Comparison of ENCODE assay signal across 8 cellular contexts in the genomic region with DNA sequence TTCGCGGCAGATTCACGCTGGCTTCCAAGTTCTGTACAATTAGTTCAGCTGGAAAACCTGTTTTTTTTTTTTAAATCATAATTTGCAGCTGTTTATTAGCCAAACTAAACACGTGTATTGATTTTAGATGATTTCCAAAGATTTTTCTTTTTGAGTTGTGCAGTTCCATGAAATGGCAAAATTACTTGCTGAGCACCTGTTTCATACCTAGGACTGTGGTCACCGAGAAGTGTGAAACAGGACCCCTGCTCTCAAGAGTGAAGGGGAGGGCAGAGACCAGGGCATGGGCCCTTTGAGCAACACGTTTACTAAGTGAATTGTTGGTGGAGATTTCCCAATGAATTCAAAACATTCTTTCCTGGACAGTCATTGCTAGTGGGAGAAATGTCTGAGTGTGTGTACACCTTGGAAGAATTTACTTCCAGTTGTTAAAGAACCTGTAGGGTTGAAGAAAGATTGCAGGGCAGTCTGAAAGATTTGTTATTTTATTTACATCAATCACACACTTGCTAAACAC. TPM values are rescaled to one million over a fixed set of nuclear protein-coding genes. Genes with fewer than 3 reads are reported as not detected.
DNase-seq lines count a peak whose midpoint lies in the region; ATAC-seq, FAIRE-seq and TF ChIP-seq lines count a peak whose summit lies in the region.

No MANE protein-coding gene starts in this region.

- no peak for FAIRE-seq in bronchial epithelial cell (lab: Jason Lieb, UNC)

- DNase-seq in GM04503 (ENCODE audit: low read depth) (peak; percentile 52), NAMALWA (ENCODE audit: low spot score) (peak; percentile 22), bronchial epithelial cell (ENCODE audit: low read depth) (peak; percentile 89), lung (ENCODE audit: low spot score) (peak; percentile 38), D341Med (ENCODE audit: low spot score) (no peak), GM19240 (ENCODE audit: insufficient read length, low spot score) (no peak)

- no peaks in the 10 kb centered on the region for H3K9me3 ChIP-seq in lung (ENCODE audit: control insufficient read depth in 2 of 2, insufficient read depth in 1 of 2, low read length in 1 of 2)

- peaks cover 0 to 5% of the 10 kb centered on the region in 2 donors for H3K4me1 ChIP-seq in lung (ENCODE audit: control insufficient read depth in 2 of 2, insufficient read depth in 2 of 2, low read length in 2 of 2)
- H3K4me1 ChIP-seq in urinary bladder (ENCODE audit: insufficient read depth): no peaks in the 10 kb centered on the region

- H3K4me3 ChIP-seq in bronchial epithelial cell (ENCODE audit: low read depth, low read length) (peak overlapping the region; percentile 76), lung (peak overlapping the region; percentile 75), urinary bladder (ENCODE audit: low read depth, low read length) (peak overlapping the region; percentile 91)

- WGBS in lung, 2 donors: 5 to 9% methylated on average over 6 of the region's 6 CpGs
- 4% methylated on average over 6 of the region's 6 CpGs for WGBS in urinary bladder

- H3K27ac ChIP-seq in lung (ENCODE audit: low read depth in 1 of 2, low read length in 1 of 2) (peak overlapping the region; percentile 90 to 92), urinary bladder (ENCODE audit: low read depth) (peak overlapping the region; percentile 80)

- ATAC-seq in lung (ENCODE audit: insufficient read depth, low FRiP score) (no peak), GM19463 (IDR thresholded peaks at IDR 0.05; ENCODE audit: unreplicated experiment) (no peak)

- no peaks in the 10 kb centered on the region for H3K27me3 ChIP-seq in bronchial epithelial cell (ENCODE audit: control insufficient read depth, insufficient read depth, low read length)
- no peaks in the 10 kb centered on the region for H3K27me3 ChIP-seq in lung (ENCODE audit: control insufficient read depth, insufficient read depth)

- TF ChIP-seq CTCF in bronchial epithelial cell (IDR thresholded peaks at IDR 0.05; ENCODE audit: insufficient read depth, low read length, severe bottlenecking) (no peak), lung (IDR thresholded peaks at IDR 0.05; ENCODE audit: control extremely low read depth, extremely low read depth) (no peak)

- no peaks in the 10 kb centered on the region for H3K36me3 ChIP-seq in bronchial epithelial cell (ENCODE audit: control insufficient read depth, insufficient read depth, low read length)
- peaks cover 0 to 1% of the 10 kb centered on the region in 2 donors for H3K36me3 ChIP-seq in lung (ENCODE audit: control insufficient read depth in 2 of 2, insufficient read depth in 2 of 2, low read length in 2 of 2)
- H3K36me3 ChIP-seq in urinary bladder (ENCODE audit: insufficient read depth): no peaks in the 10 kb centered on the region

RNA-seq across cellular contexts. Expression of gene SNX24, which starts 0.7 kb away (rescaled TPM):
- 37.1 and 53.3 TPM in 2 replicates for total RNA-seq in bronchial epithelial cell
- 10 to 100 TPM; 24.2 to 39.4 TPM for total RNA-seq in lung
- 10 to 100 TPM; 15.0 to 24.6 TPM for polyA plus RNA-seq in lung
- total RNA-seq in urinary bladder: 26.1 TPM
- 8.3 TPM for polyA plus RNA-seq in urinary bladder

Comparison
In these comparisons a context has a peak if more than half of its experiments do, and no peak if none do; other contexts are left out.
1. DNase-seq: peak in GM04503 (single experiment), NAMALWA (single experiment), bronchial epithelial cell (single experiment) and lung (single experiment); none in D341Med (single experiment) and GM19240 (single experiment).
2. Peak in every context shown above with its lines, with median percentiles within 50 percentile points of each other: H3K4me3 ChIP-seq.